8 cellular contexts compared by ENCODE assay signal in genomic region chr14:55026441-55026792, GRCh38. TPM values are rescaled to one million over a fixed set of nuclear protein-coding genes. Genes with fewer than 3 reads are reported as not detected.
DNase-seq lines count a peak whose midpoint lies in the region; ATAC-seq, FAIRE-seq and TF ChIP-seq lines count a peak whose summit lies in the region.

No MANE protein-coding gene starts in this region.

- WGBS in suprapubic skin = 2% methylated on average over 9 of the region's 9 CpGs

- TF ChIP-seq POLR2A in suprapubic skin (IDR thresholded peaks at IDR 0.05) (no peak), erythroblast (IDR thresholded peaks at IDR 0.05; ENCODE audit: low read length) (no peak)

- H3K36me3 ChIP-seq in kidney (ENCODE audit: control insufficient read depth in 1 of 2, insufficient read depth in 2 of 2, low read length in 2 of 2) (no peaks in the 10 kb centered on the region), suprapubic skin (no peaks in the 10 kb centered on the region)

- H3K9me3 ChIP-seq in kidney (ENCODE audit: control insufficient read depth in 1 of 2, low read length in 2 of 2) (no peaks in the 10 kb centered on the region), suprapubic skin (no peaks in the 10 kb centered on the region)

- H3K9ac ChIP-seq in kidney (ENCODE audit: low read length in 2 of 2) = peak overlapping the region in 1 of 2 donors; percentile 54

- intact Hi-C loops in activated T-helper 2 cell treated with anti-CD3 and anti-CD28 coated beads, Interferon-gamma antibody, Interleukin-2, Interleukin-4, amounts not matched to agents 10 μg/mL and 5 μg/mL and 100 μg/mL, durations not matched to agents 14 hours and 24 hours and 36 hours (cut with micrococcal nuclease) = loop anchor here (5.0 kb wide), 1 partner anchor 124 kb away; the partner anchor contains the start of gene GCH1
- intact Hi-C loops in kidney (cut with DNase I) = no loop called here

- no peaks in the 10 kb centered on the region for H3K9me3 Mint-ChIP-seq in T-helper 1 cell treated with Interleukin-12 subunit alpha and Interleukin-12 subunit beta and Interleukin-4 antibody, amounts not matched to agents 30 μg/mL and 1 μg/mL, for 36 hours
- no peaks in the 10 kb centered on the region for H3K9me3 Mint-ChIP-seq in activated T-helper 2 cell treated with anti-CD3 and anti-CD28 coated beads, Interferon-gamma antibody, Interleukin-2, Interleukin-4, amounts not matched to agents 10 μg/mL and 5 μg/mL and 100 μg/mL, durations not matched to agents 14 hours and 24 hours and 36 hours

- H3K36me3 Mint-ChIP-seq in T-helper 1 cell treated with Interleukin-12 subunit alpha and Interleukin-12 subunit beta and Interleukin-4 antibody, amounts not matched to agents 30 μg/mL and 1 μg/mL, for 36 hours (ENCODE audit: low read depth) = peaks cover 18% of the 10 kb centered on the region
- peaks cover 46% of the 10 kb centered on the region for H3K36me3 Mint-ChIP-seq in activated T-helper 2 cell treated with anti-CD3 and anti-CD28 coated beads, Interferon-gamma antibody, Interleukin-2, Interleukin-4, amounts not matched to agents 10 μg/mL and 5 μg/mL and 100 μg/mL, durations not matched to agents 14 hours and 24 hours and 36 hours (ENCODE audit: low read depth)

- no peaks in the 10 kb centered on the region for H3K27me3 ChIP-seq in suprapubic skin

- H3K27ac Mint-ChIP-seq in T-helper 1 cell treated with Interleukin-12 subunit alpha and Interleukin-12 subunit beta and Interleukin-4 antibody, amounts not matched to agents 30 μg/mL and 1 μg/mL, for 36 hours = peak overlapping the region; percentile 96
- H3K27ac Mint-ChIP-seq in activated T-helper 2 cell treated with anti-CD3 and anti-CD28 coated beads, Interferon-gamma antibody, Interleukin-2, Interleukin-4, amounts not matched to agents 10 μg/mL and 5 μg/mL and 100 μg/mL, durations not matched to agents 14 hours and 24 hours and 36 hours = peak overlapping the region; percentile 90

- no peak for ATAC-seq in GM21723 (IDR thresholded peaks at IDR 0.05; ENCODE audit: unreplicated experiment)

- peak overlapping the region; percentile 95 for H3K4me3 Mint-ChIP-seq in T-helper 1 cell treated with Interleukin-12 subunit alpha and Interleukin-12 subunit beta and Interleukin-4 antibody, amounts not matched to agents 30 μg/mL and 1 μg/mL, for 36 hours
- peak overlapping the region; percentile 94 for H3K4me3 Mint-ChIP-seq in activated T-helper 2 cell treated with anti-CD3 and anti-CD28 coated beads, Interferon-gamma antibody, Interleukin-2, Interleukin-4, amounts not matched to agents 10 μg/mL and 5 μg/mL and 100 μg/mL, durations not matched to agents 14 hours and 24 hours and 36 hours (ENCODE audit: low read depth)

- H3K4me1 ChIP-seq in kidney (ENCODE audit: control insufficient read depth in 1 of 2, insufficient read depth in 1 of 2, low read depth in 1 of 2, low read length in 2 of 2) = peaks cover 3 to 11% of the 10 kb centered on the region in 2 donors
- peaks cover 37% of the 10 kb centered on the region for H3K4me1 ChIP-seq in suprapubic skin

- DNase-seq in T-helper 1 cell (no peak), kidney (no peak), suprapubic skin (ENCODE audit: low spot score in 2 of 2) (no peak), erythroblast (lab: John Stamatoyannopoulos, UW) (no peak), NCI-H748 treated with DMSO at 0.1 percent for 48 hours (lab: John Stamatoyannopoulos, UW) (no peak)
- no peak for DNase-seq in activated T-helper 2 cell treated with anti-CD3 and anti-CD28 coated beads, Interferon-gamma antibody, Interleukin-2, Interleukin-4, amounts not matched to agents 10 μg/mL and 5 μg/mL and 100 μg/mL, durations not matched to agents 14 hours and 24 hours and 36 hours (ENCODE audit: low spot score)

- TF ChIP-seq EP300 in suprapubic skin (IDR thresholded peaks at IDR 0.05) = no peak

- no peaks in the 10 kb centered on the region for H3K27me3 Mint-ChIP-seq in T-helper 1 cell treated with Interleukin-12 subunit alpha and Interleukin-12 subunit beta and Interleukin-4 antibody, amounts not matched to agents 30 μg/mL and 1 μg/mL, for 36 hours (ENCODE audit: low read depth)
- no peaks in the 10 kb centered on the region for H3K27me3 Mint-ChIP-seq in activated T-helper 2 cell treated with anti-CD3 and anti-CD28 coated beads, Interferon-gamma antibody, Interleukin-2, Interleukin-4, amounts not matched to agents 10 μg/mL and 5 μg/mL and 100 μg/mL, durations not matched to agents 14 hours and 24 hours and 36 hours (ENCODE audit: low read depth)

- H3K4me3 ChIP-seq in kidney (ENCODE audit: low read length in 2 of 2) = peak overlapping the region; percentile 72 to 97
- peak overlapping the region; percentile 68 for H3K4me3 ChIP-seq in suprapubic skin

- TF ChIP-seq CTCF in kidney (IDR thresholded peaks at IDR 0.05; ENCODE audit: borderline replicate concordance, extremely low read depth, insufficient read depth) (no peak), suprapubic skin (IDR thresholded peaks at IDR 0.05) (no peak)

- FAIRE-seq in kidney (lab: Jason Lieb, UNC) = no peak

- H3K27ac ChIP-seq in kidney (ENCODE audit: low read depth in 2 of 2, low read length in 2 of 2) = no peak overlapping the region
- H3K27ac ChIP-seq in suprapubic skin = peak overlapping the region; percentile 73

- H3K4me1 Mint-ChIP-seq in T-helper 1 cell treated with Interleukin-12 subunit alpha and Interleukin-12 subunit beta and Interleukin-4 antibody, amounts not matched to agents 30 μg/mL and 1 μg/mL, for 36 hours (ENCODE audit: low read depth) = peaks cover 52% of the 10 kb centered on the region
- H3K4me1 Mint-ChIP-seq in activated T-helper 2 cell treated with anti-CD3 and anti-CD28 coated beads, Interferon-gamma antibody, Interleukin-2, Interleukin-4, amounts not matched to agents 10 μg/mL and 5 μg/mL and 100 μg/mL, durations not matched to agents 14 hours and 24 hours and 36 hours (ENCODE audit: low read depth) = peaks cover 51% of the 10 kb centered on the region

RNA-seq across cellular contexts. Expression of gene WDHD1, which starts 0.5 kb away (rescaled TPM):
- total RNA-seq in activated T-helper 2 cell treated with anti-CD3 and anti-CD28 coated beads, Interferon-gamma antibody, Interleukin-2, Interleukin-4, amounts not matched to agents 10 μg/mL and 5 μg/mL and 100 μg/mL, durations not matched to agents 14 hours and 24 hours and 36 hours = 50.3 and 51.3 TPM in 2 replicates
- total RNA-seq in kidney (3.3 TPM), suprapubic skin (1 to 10 TPM; 1.3 to 3.4 (median 2.3) TPM)
- 1.8 TPM for polyA plus RNA-seq in kidney (ENCODE audit: insufficient read depth, low read depth, low replicate concordance)

RNA-seq across cellular contexts. Expression of gene SOCS4, which starts 0.6 kb away (rescaled TPM):
- 35.1 and 37.4 TPM in 2 replicates for total RNA-seq in activated T-helper 2 cell treated with anti-CD3 and anti-CD28 coated beads, Interferon-gamma antibody, Interleukin-2, Interleukin-4, amounts not matched to agents 10 μg/mL and 5 μg/mL and 100 μg/mL, durations not matched to agents 14 hours and 24 hours and 36 hours
- total RNA-seq in kidney (30.5 TPM), suprapubic skin (10 to 100 TPM; 10.0 to 12.0 (median 11.6) TPM)
- 6.0 TPM for polyA plus RNA-seq in kidney (ENCODE audit: insufficient read depth, low read depth, low replicate concordance)

RNA-seq across cellular contexts. Expression of gene MAPK1IP1L, which starts 25.0 kb away (rescaled TPM):
- 145 and 148 TPM in 2 replicates for total RNA-seq in activated T-helper 2 cell treated with anti-CD3 and anti-CD28 coated beads, Interferon-gamma antibody, Interleukin-2, Interleukin-4, amounts not matched to agents 10 μg/mL and 5 μg/mL and 100 μg/mL, durations not matched to agents 14 hours and 24 hours and 36 hours
- total RNA-seq in kidney (101 TPM), suprapubic skin (10 to 100 TPM; 40.3 to 95.5 (median 59.7) TPM)
- polyA plus RNA-seq in kidney (ENCODE audit: insufficient read depth, low read depth, low replicate concordance) = 43.3 TPM

Comparison
In these comparisons a context has a peak if more than half of its experiments do, and no peak if none do; other contexts are left out.
1. RNA of gene WDHD1, which starts 0.5 kb away (total RNA-seq): 50.3 to 51.3 TPM in activated T-helper 2 cell treated with anti-CD3 and anti-CD28 coated beads, Interferon-gamma antibody, Interleukin-2, Interleukin-4, amounts not matched to agents 10 μg/mL and 5 μg/mL and 100 μg/mL, durations not matched to agents 14 hours and 24 hours and 36 hours; 3.3 TPM in kidney (single experiment) and 1.3 to 3.4 TPM in suprapubic skin; every median in the first group is over 10 times any median in the second.